In the genomic region with DNA sequence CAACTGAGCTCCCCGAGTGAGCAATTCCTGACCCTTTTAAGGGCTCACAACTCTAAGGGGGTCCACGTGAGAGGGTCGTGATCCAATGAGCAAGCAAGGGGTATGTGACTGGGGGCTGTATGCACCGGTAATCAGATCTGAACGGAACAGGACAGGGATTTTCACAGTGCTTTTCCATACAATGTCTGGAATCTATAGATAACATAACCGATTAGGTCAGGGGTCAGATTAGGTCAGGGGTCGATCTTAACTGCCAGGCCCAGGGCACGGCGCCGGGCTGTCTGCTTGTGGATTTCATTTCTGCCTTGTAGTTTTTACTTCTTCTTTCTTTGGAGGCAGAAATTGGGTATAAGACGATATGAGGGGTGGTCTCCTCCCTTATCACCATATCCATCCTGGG, we compare ENCODE assay signal across 1 cellular context.
TF ChIP-seq lines count a peak whose summit lies in the region.

No MANE protein-coding gene starts in this region.

TF ChIP-seq in K562, 482 proteins besides CTCF, POLR2A, EP300 and RAD21 (continued from another document and continues in another):
- no peak for TF ChIP-seq TCF15 (CRISPR knock-in tag; IDR thresholded peaks at IDR 0.05)
- TF ChIP-seq HBP1 (CRISPR knock-in tag; IDR thresholded peaks at IDR 0.05): no peak
- TF ChIP-seq ZSCAN32 (CRISPR knock-in tag; IDR thresholded peaks at IDR 0.05): no peak
- TF ChIP-seq, protein P1, sequence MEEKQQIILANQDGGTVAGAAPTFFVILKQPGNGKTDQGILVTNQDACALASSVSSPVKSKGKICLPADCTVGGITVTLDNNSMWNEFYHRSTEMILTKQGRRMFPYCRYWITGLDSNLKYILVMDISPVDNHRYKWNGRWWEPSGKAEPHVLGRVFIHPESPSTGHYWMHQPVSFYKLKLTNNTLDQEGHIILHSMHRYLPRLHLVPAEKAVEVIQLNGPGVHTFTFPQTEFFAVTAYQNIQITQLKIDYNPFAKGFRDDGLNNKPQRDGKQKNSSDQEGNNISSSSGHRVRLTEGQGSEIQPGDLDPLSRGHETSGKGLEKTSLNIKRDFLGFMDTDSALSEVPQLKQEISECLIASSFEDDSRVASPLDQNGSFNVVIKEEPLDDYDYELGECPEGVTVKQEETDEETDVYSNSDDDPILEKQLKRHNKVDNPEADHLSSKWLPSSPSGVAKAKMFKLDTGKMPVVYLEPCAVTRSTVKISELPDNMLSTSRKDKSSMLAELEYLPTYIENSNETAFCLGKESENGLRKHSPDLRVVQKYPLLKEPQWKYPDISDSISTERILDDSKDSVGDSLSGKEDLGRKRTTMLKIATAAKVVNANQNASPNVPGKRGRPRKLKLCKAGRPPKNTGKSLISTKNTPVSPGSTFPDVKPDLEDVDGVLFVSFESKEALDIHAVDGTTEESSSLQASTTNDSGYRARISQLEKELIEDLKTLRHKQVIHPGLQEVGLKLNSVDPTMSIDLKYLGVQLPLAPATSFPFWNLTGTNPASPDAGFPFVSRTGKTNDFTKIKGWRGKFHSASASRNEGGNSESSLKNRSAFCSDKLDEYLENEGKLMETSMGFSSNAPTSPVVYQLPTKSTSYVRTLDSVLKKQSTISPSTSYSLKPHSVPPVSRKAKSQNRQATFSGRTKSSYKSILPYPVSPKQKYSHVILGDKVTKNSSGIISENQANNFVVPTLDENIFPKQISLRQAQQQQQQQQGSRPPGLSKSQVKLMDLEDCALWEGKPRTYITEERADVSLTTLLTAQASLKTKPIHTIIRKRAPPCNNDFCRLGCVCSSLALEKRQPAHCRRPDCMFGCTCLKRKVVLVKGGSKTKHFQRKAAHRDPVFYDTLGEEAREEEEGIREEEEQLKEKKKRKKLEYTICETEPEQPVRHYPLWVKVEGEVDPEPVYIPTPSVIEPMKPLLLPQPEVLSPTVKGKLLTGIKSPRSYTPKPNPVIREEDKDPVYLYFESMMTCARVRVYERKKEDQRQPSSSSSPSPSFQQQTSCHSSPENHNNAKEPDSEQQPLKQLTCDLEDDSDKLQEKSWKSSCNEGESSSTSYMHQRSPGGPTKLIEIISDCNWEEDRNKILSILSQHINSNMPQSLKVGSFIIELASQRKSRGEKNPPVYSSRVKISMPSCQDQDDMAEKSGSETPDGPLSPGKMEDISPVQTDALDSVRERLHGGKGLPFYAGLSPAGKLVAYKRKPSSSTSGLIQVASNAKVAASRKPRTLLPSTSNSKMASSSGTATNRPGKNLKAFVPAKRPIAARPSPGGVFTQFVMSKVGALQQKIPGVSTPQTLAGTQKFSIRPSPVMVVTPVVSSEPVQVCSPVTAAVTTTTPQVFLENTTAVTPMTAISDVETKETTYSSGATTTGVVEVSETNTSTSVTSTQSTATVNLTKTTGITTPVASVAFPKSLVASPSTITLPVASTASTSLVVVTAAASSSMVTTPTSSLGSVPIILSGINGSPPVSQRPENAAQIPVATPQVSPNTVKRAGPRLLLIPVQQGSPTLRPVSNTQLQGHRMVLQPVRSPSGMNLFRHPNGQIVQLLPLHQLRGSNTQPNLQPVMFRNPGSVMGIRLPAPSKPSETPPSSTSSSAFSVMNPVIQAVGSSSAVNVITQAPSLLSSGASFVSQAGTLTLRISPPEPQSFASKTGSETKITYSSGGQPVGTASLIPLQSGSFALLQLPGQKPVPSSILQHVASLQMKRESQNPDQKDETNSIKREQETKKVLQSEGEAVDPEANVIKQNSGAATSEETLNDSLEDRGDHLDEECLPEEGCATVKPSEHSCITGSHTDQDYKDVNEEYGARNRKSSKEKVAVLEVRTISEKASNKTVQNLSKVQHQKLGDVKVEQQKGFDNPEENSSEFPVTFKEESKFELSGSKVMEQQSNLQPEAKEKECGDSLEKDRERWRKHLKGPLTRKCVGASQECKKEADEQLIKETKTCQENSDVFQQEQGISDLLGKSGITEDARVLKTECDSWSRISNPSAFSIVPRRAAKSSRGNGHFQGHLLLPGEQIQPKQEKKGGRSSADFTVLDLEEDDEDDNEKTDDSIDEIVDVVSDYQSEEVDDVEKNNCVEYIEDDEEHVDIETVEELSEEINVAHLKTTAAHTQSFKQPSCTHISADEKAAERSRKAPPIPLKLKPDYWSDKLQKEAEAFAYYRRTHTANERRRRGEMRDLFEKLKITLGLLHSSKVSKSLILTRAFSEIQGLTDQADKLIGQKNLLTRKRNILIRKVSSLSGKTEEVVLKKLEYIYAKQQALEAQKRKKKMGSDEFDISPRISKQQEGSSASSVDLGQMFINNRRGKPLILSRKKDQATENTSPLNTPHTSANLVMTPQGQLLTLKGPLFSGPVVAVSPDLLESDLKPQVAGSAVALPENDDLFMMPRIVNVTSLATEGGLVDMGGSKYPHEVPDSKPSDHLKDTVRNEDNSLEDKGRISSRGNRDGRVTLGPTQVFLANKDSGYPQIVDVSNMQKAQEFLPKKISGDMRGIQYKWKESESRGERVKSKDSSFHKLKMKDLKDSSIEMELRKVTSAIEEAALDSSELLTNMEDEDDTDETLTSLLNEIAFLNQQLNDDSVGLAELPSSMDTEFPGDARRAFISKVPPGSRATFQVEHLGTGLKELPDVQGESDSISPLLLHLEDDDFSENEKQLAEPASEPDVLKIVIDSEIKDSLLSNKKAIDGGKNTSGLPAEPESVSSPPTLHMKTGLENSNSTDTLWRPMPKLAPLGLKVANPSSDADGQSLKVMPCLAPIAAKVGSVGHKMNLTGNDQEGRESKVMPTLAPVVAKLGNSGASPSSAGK (IDR thresholded peaks at IDR 0.05): no peak
- no peak for TF ChIP-seq MTF1 (CRISPR knock-in tag; IDR thresholded peaks at IDR 0.05; ENCODE audit: borderline replicate concordance)
- peak; percentile 62 for TF ChIP-seq TCF3 (CRISPR knock-in tag; IDR thresholded peaks at IDR 0.05)
- peak; percentile 36; the same call in 1 of the 2 replicates for TF ChIP-seq NR2C2 (CRISPR knock-in tag; IDR thresholded peaks at IDR 0.05)
- TF ChIP-seq NR2C2 (tag; IDR thresholded peaks at IDR 0.05): peak; percentile 91
- no peak for TF ChIP-seq ZNF79 (CRISPR knock-in tag; IDR thresholded peaks at IDR 0.05; ENCODE audit: low read depth)
- peak; percentile 80 for TF ChIP-seq CBFA2T3 (IDR thresholded peaks at IDR 0.05)
- TF ChIP-seq ARID1B (IDR thresholded peaks at IDR 0.05): peak; percentile 64
- TF ChIP-seq CEBPB (tag; IDR thresholded peaks at IDR 0.05): no peak
- peak; percentile 52 for TF ChIP-seq TEAD4 (IDR thresholded peaks at IDR 0.05; ENCODE audit: low read length)
- TF ChIP-seq TEAD4 (CRISPR knock-in tag; IDR thresholded peaks at IDR 0.05; ENCODE audit: borderline replicate concordance): no peak
- no peak for TF ChIP-seq ZNF311 (CRISPR knock-in tag; IDR thresholded peaks at IDR 0.05)
- TF ChIP-seq, protein P2, sequence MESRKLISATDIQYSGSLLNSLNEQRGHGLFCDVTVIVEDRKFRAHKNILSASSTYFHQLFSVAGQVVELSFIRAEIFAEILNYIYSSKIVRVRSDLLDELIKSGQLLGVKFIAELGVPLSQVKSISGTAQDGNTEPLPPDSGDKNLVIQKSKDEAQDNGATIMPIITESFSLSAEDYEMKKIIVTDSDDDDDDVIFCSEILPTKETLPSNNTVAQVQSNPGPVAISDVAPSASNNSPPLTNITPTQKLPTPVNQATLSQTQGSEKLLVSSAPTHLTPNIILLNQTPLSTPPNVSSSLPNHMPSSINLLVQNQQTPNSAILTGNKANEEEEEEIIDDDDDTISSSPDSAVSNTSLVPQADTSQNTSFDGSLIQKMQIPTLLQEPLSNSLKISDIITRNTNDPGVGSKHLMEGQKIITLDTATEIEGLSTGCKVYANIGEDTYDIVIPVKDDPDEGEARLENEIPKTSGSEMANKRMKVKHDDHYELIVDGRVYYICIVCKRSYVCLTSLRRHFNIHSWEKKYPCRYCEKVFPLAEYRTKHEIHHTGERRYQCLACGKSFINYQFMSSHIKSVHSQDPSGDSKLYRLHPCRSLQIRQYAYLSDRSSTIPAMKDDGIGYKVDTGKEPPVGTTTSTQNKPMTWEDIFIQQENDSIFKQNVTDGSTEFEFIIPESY (CRISPR knock-in tag; IDR thresholded peaks at IDR 0.05): no peak
- no peak for TF ChIP-seq ZNF408 (CRISPR knock-in tag; IDR thresholded peaks at IDR 0.05; ENCODE audit: low read depth)
- no peak for TF ChIP-seq ZNF140 (CRISPR knock-in tag; IDR thresholded peaks at IDR 0.05)
- TF ChIP-seq GTF2A2 (tag; IDR thresholded peaks at IDR 0.05): no peak
- TF ChIP-seq BMI1 (IDR thresholded peaks at IDR 0.05; ENCODE audit: low read length): no peak
- TF ChIP-seq CBX3 (IDR thresholded peaks at IDR 0.05; ENCODE audit: borderline replicate concordance in 1 of 2, low read length in 2 of 2): no peak
- TF ChIP-seq MYC (IDR thresholded peaks at IDR 0.05; ENCODE audit: low read depth, low read length): no peak
- TF ChIP-seq MYC (CRISPR knock-in tag; IDR thresholded peaks at IDR 0.05; ENCODE audit: borderline replicate concordance, low read depth): no peak
- no peak for TF ChIP-seq HMG20A (CRISPR knock-in tag; conservative IDR thresholded peaks at IDR 0.05)
- no peak for TF ChIP-seq ZNF655 (CRISPR knock-in tag; IDR thresholded peaks at IDR 0.05)
- TF ChIP-seq, protein P3, sequence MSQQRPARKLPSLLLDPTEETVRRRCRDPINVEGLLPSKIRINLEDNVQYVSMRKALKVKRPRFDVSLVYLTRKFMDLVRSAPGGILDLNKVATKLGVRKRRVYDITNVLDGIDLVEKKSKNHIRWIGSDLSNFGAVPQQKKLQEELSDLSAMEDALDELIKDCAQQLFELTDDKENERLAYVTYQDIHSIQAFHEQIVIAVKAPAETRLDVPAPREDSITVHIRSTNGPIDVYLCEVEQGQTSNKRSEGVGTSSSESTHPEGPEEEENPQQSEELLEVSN (IDR thresholded peaks at IDR 0.05; ENCODE audit: borderline replicate concordance in 1 of 2, extremely low read depth in 1 of 2, insufficient read depth in 1 of 2, insufficient read length in 1 of 2, low read depth in 1 of 2, low read length in 1 of 2, poor library complexity in 1 of 2, severe bottlenecking in 1 of 2): no peak
- TF ChIP-seq, protein P4, sequence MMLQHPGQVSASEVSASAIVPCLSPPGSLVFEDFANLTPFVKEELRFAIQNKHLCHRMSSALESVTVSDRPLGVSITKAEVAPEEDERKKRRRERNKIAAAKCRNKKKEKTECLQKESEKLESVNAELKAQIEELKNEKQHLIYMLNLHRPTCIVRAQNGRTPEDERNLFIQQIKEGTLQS (IDR thresholded peaks at IDR 0.05): no peak; the same call in 1 of the 2 replicates
- TF ChIP-seq, protein P4 (CRISPR knock-in tag; conservative IDR thresholded peaks at IDR 0.05): no peak
- no peak for TF ChIP-seq MEF2D (tag; conservative IDR thresholded peaks at IDR 0.05; ENCODE audit: low read depth)
- no peak for TF ChIP-seq BRD9 (IDR thresholded peaks at IDR 0.05; ENCODE audit: low read depth, partially characterized antibody)
- peak; percentile 57 to 94; a peak in 3 of 4 replicates for TF ChIP-seq RCOR1 (IDR thresholded peaks at IDR 0.05; ENCODE audit: borderline replicate concordance in 1 of 2, low read depth in 2 of 2, low read length in 2 of 2)
- no peak for TF ChIP-seq ZNF41 (CRISPR knock-in tag; conservative IDR thresholded peaks at IDR 0.05)
- TF ChIP-seq, protein P5, sequence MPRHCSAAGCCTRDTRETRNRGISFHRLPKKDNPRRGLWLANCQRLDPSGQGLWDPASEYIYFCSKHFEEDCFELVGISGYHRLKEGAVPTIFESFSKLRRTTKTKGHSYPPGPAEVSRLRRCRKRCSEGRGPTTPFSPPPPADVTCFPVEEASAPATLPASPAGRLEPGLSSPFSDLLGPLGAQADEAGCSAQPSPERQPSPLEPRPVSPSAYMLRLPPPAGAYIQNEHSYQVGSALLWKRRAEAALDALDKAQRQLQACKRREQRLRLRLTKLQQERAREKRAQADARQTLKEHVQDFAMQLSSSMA (CRISPR knock-in tag; IDR thresholded peaks at IDR 0.05): no peak
- TF ChIP-seq EZH2 (IDR thresholded peaks at IDR 0.05; ENCODE audit: borderline replicate concordance, low read depth, low read length): no peak
- TF ChIP-seq, protein P6, sequence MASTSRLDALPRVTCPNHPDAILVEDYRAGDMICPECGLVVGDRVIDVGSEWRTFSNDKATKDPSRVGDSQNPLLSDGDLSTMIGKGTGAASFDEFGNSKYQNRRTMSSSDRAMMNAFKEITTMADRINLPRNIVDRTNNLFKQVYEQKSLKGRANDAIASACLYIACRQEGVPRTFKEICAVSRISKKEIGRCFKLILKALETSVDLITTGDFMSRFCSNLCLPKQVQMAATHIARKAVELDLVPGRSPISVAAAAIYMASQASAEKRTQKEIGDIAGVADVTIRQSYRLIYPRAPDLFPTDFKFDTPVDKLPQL (IDR thresholded peaks at IDR 0.05; ENCODE audit: extremely low read depth, insufficient read length): no peak
- no peak for TF ChIP-seq ZNF174 (CRISPR knock-in tag; IDR thresholded peaks at IDR 0.05)
- no peak for TF ChIP-seq MIER1 (IDR thresholded peaks at IDR 0.05; ENCODE audit: low read depth)
